Comparison of ENCODE assay signal across 7 cellular contexts in the genomic region with DNA sequence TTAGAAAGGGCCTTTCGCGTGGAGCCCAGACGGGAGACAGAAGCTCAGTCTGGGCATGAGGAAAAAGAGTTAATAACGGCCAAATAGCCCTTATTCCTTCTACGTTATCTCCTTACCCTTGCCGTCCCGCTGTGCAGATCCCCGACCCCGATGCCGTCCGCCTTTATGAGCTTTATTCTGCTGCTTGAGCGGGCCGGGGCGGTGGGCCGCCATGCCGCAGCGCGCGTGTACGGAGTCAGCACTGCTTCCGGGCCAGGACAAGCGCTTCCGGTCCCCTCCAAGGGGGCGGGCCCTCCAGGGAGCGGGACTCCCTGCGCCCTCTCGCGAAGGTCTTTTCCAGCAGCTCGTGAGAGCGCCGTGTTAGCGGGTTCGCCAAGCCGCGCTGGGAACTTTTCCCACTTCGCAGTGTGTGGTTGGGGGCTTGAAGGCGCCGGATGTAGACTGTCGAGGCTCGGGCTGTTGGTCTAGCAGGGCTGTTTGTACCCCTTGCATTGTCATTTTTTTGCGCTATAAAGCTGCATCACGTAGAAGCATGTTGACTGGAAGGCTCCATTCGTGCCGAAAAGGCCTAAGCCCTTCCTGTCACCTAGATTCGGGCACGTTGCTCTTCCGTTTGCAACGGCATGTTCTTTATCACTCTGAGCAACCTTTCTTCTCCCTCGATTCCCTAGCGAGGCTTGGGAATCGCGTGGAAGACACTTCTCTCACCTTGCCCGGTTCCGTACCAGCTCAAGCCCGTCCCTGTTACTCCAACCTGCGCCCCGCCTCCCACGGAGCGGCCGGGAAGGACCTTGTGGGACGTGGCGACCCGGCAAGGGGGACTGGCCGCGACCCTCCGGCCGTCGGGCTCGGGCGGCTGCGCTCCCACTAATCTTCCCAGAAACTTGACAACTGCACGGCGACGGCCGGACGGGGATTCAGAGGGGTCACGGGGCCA.
A peak's percentile ranks its signal among the peaks of the same experiment; 100 is the strongest.
DNase-seq lines count a peak whose midpoint lies in the region; ATAC-seq and TF ChIP-seq lines count a peak whose summit lies in the region.

A gene (minus strand): TSS at position 243 of the 937 bp plus-strand sequence. CDS start 30 bp downstream, at position 213.

- ATAC-seq in HG02852 (IDR thresholded peaks at IDR 0.05; ENCODE audit: unreplicated experiment) = peak; percentile 77

- peak; percentile 42 for TF ChIP-seq CTCF in GM13976 (IDR thresholded peaks at IDR 0.05; ENCODE audit: borderline replicate concordance, control extremely low read depth, extremely low read depth, insufficient read depth, missing control alignments)
- peak; percentile 4 for TF ChIP-seq CTCF in astrocyte of the cerebellum (IDR thresholded peaks at IDR 0.05; ENCODE audit: low read depth, low read length, missing control alignments)

- in situ Hi-C loops in GM13976 (cut with MboI; ENCODE audit: low sequenced_read_pairs, unreplicated experiment) = no loop called here
- in situ Hi-C loops in astrocyte of the cerebellum (cut with HindIII; ENCODE audit: low sequenced_read_pairs) = no loop called here

- H3K4me3 ChIP-seq in astrocyte of the cerebellum (ENCODE audit: low read depth, low read length) = peak within 1 kb of the TSS; percentile 93

- DNase-seq in GM13976 (ENCODE audit: low spot score) (peak; percentile 99), NCI-H1694 treated with DMSO at 0.1 percent for 48 hours (lab: John Stamatoyannopoulos, UW) (peak; percentile 82), T-helper 22 cell (ENCODE audit: low read depth) (peak; percentile 79), astrocyte of the cerebellum (ENCODE audit: low read depth) (peak; percentile 80), hepatic stellate cell (ENCODE audit: low spot score) (peak; percentile 98), retina (peak; percentile 95)

Comparison
In these comparisons a context has a peak if more than half of its experiments do, and no peak if none do; other contexts are left out.
1. Peak in every context shown above with its lines: DNase-seq, ATAC-seq and H3K4me3 ChIP-seq.